ENCODE assay signal across 8 cellular contexts in genomic region chr5:6713274-6714181, GRCh38. TPM values are rescaled to one million over a fixed set of nuclear protein-coding genes. Genes with fewer than 3 reads are reported as not detected.
DNase-seq lines count a peak whose midpoint lies in the region; ATAC-seq and TF ChIP-seq lines count a peak whose summit lies in the region.

TENT4A (plus strand) TSS chr5:6713432; CDS start chr5:6713984, 552 bp downstream.

- H3K9me3 ChIP-seq in DND-41 (ENCODE audit: insufficient read depth, low read length, severe bottlenecking) (no peaks in the 10 kb centered on the region), adrenal gland (replicated peaks in 1 of 3) (no peaks in the 10 kb centered on the region), right cardiac atrium (ENCODE audit: control insufficient read depth, low read length) (no peaks in the 10 kb centered on the region)

- WGBS in adrenal gland, 4 donors = 0 to 1% (median 1%) methylated on average over 11 to 153 of the region's 163 CpGs; no CpG with 5 or more reads in 1 of the 4 donors
- 1% methylated on average over 156 of the region's 163 CpGs for WGBS in right cardiac atrium

- H3K4me1 ChIP-seq in DND-41 (ENCODE audit: insufficient read depth, low read length) = peaks cover 46% of the 10 kb centered on the region
- peaks cover 15 to 38% of the 10 kb centered on the region in 2 donors for H3K4me1 ChIP-seq in adrenal gland (replicated peaks in 1 of 2)
- H3K4me1 ChIP-seq in right cardiac atrium (ENCODE audit: control insufficient read depth, insufficient read depth, low read length) = peaks cover 21% of the 10 kb centered on the region

- no peak for ATAC-seq in DND-41 (ENCODE audit: insufficient read depth, low read depth)
- ATAC-seq in GM21360 (IDR thresholded peaks at IDR 0.05; ENCODE audit: unreplicated experiment) = peak; percentile 19
- ATAC-seq in right cardiac atrium = no peak
- ATAC-seq in sciatic nerve = no peak
- ATAC-seq in GM18517 (IDR thresholded peaks at IDR 0.05; ENCODE audit: unreplicated experiment) = no peak
- ATAC-seq in GM21367 (IDR thresholded peaks at IDR 0.05; ENCODE audit: unreplicated experiment) = no peak

- H3K36me3 ChIP-seq in DND-41 (ENCODE audit: insufficient read depth, low read length) (peaks cover 33% of the 10 kb centered on the region), adrenal gland (replicated peaks in 1 of 2) (no peaks in the 10 kb centered on the region)

- DNase-seq in DND-41 = no peak
- DNase-seq in LHCN-M2 (ENCODE audit: low read depth) = peak; percentile 11
- peak in 4 of 7 donors; percentile 44 to 52 (median 46) for DNase-seq in adrenal gland
- peak; percentile 61 to 84 (median 83) for DNase-seq in right cardiac atrium
- DNase-seq in sciatic nerve (ENCODE audit: low spot score) = peak; percentile 75

- peaks cover 48% of the 10 kb centered on the region for H3K79me2 ChIP-seq in DND-41 (ENCODE audit: insufficient read depth, low read length)

- peak within 1 kb of the TSS; percentile 74 for H2AFZ ChIP-seq in DND-41 (ENCODE audit: low read depth, low read length)

- no peak for TF ChIP-seq POLR2A in adrenal gland (IDR thresholded peaks at IDR 0.05)

- TF ChIP-seq CTCF in DND-41 (IDR thresholded peaks at IDR 0.05; ENCODE audit: borderline replicate concordance, extremely low read depth, low read length, poor library complexity, severe bottlenecking) = no peak
- no peak for TF ChIP-seq CTCF in adrenal gland (IDR thresholded peaks at IDR 0.05)

- H3K27me3 ChIP-seq in DND-41 (ENCODE audit: insufficient read depth, low read length, poor library complexity) (no peaks in the 10 kb centered on the region), adrenal gland (no peaks in the 10 kb centered on the region), right cardiac atrium (ENCODE audit: control insufficient read depth, insufficient read depth) (no peaks in the 10 kb centered on the region)

- H3K4me3 ChIP-seq in DND-41 (ENCODE audit: low read depth in 1 of 2, low read length in 2 of 2) (peak within 1 kb of the TSS; percentile 83 to 89), adrenal gland (peak within 1 kb of the TSS; percentile 64 to 95 (median 81)), right cardiac atrium (ENCODE audit: low read length) (peak within 1 kb of the TSS; percentile 94)

- intact Hi-C loops in adrenal gland (cut with DNase I) (loop anchor here in 1 of 2 donors (10.0 kb wide), 1 partner anchor 79 kb away; the partner anchor contains the start of genes NSUN2 and SRD5A1), right cardiac atrium (cut with DNase I) (loop anchor here in 1 of 4 donors (10.0 kb wide), 1 partner anchor 89 kb away; no protein-coding TSS in a partner anchor), sciatic nerve (cut with DNase I) (loop anchor here (10.0 kb wide), 1 partner anchor 79 kb away; the partner anchor contains the start of genes NSUN2 and SRD5A1)

- peak within 1 kb of the TSS; percentile 94 for H3K9ac ChIP-seq in DND-41 (ENCODE audit: low read depth, low read length)

- H3K4me2 ChIP-seq in DND-41 (ENCODE audit: insufficient read depth, low read length) = peak within 1 kb of the TSS; percentile 95

- H4K20me1 ChIP-seq in DND-41 (ENCODE audit: insufficient read depth, low read length) = peaks cover 45% of the 10 kb centered on the region

- H3K27ac ChIP-seq in DND-41 (ENCODE audit: low read length) (peak within 1 kb of the TSS; percentile 94), adrenal gland (peak within 1 kb of the TSS; percentile 97 to 100 (median 99)), right cardiac atrium (ENCODE audit: low read length) (peak within 1 kb of the TSS; percentile 98)

RNA-seq across cellular contexts. Expression of gene TENT4A, which starts in this region (rescaled TPM):
- total RNA-seq in LHCN-M2 (2014; rRNA removed) (13.2 and 14.6 TPM in 2 replicates), adrenal gland (10 to 100 TPM in 7 of 8 donors, 1 to 10 TPM in 1; 9.5 to 24.4 (median 15.5) TPM), right cardiac atrium (10 to 100 TPM; 11.2 to 14.5 (median 12.3) TPM), sciatic nerve (28.6 TPM)
- polyA plus RNA-seq in LHCN-M2 (2012) = 10.7 TPM
- polyA plus RNA-seq in adrenal gland (10 to 100 TPM in 2 of 3 donors, 1 to 10 TPM in 1; 9.9 to 16.8 (median 15.4) TPM), right cardiac atrium (4.7 TPM)
